ENCODE assay signal across 1 cellular context in genomic region chr7:95525503-95525902, GRCh38.
TF ChIP-seq lines count a peak whose summit lies in the region.

No MANE protein-coding gene starts in this region.

TF ChIP-seq in H1, 55 proteins besides CTCF, POLR2A, EP300 and RAD21:
- no peak for TF ChIP-seq EZH2 (IDR thresholded peaks at IDR 0.05; ENCODE audit: low read depth, low read length, severe bottlenecking)
- TF ChIP-seq PHF8 (conservative IDR thresholded peaks at IDR 0.05; ENCODE audit: low read depth, low read length), result no peak
- no peak for TF ChIP-seq CHD1 (IDR thresholded peaks at IDR 0.05; ENCODE audit: low read depth, low read length)
- no peak for TF ChIP-seq TBP (IDR thresholded peaks at IDR 0.05; ENCODE audit: low read depth, low read length)
- TF ChIP-seq SIN3A (conservative IDR thresholded peaks at IDR 0.05 in 1 of 2, IDR thresholded peaks at IDR 0.05 in 1 of 2; ENCODE audit: low read depth in 1 of 2, low read length in 2 of 2), result no peak
- no peak for TF ChIP-seq BCL11A (IDR thresholded peaks at IDR 0.05; ENCODE audit: low read depth in 2 of 2, low read length in 2 of 2)
- no peak for TF ChIP-seq POLR2AphosphoS5 (IDR thresholded peaks at IDR 0.05; ENCODE audit: low read depth, low read length)
- TF ChIP-seq SAP30 (IDR thresholded peaks at IDR 0.05; ENCODE audit: insufficient read depth, insufficient replicate concordance, low read length), result no peak
- no peak for TF ChIP-seq CEBPB (IDR thresholded peaks at IDR 0.05; ENCODE audit: low read depth, low read length)
- TF ChIP-seq KDM1A (IDR thresholded peaks at IDR 0.05; ENCODE audit: borderline replicate concordance, low read length), result no peak
- no peak for TF ChIP-seq GTF2F1 (IDR thresholded peaks at IDR 0.05; ENCODE audit: borderline replicate concordance, low read depth, low read length)
- no peak for TF ChIP-seq ASH2L (IDR thresholded peaks at IDR 0.05; ENCODE audit: low read length)
- no peak for TF ChIP-seq EGR1 (IDR thresholded peaks at IDR 0.05; ENCODE audit: borderline replicate concordance, low read depth, low read length)
- TF ChIP-seq KDM4A (IDR thresholded peaks at IDR 0.05; ENCODE audit: low read depth, low read length, severe bottlenecking), result no peak
- no peak for TF ChIP-seq SIRT6 (IDR thresholded peaks at IDR 0.05; ENCODE audit: low read length)
- no peak for TF ChIP-seq NANOG (IDR thresholded peaks at IDR 0.05; ENCODE audit: insufficient read depth, low read depth, low read length, poor library complexity, severe bottlenecking)
- TF ChIP-seq YY1 (IDR thresholded peaks at IDR 0.05; ENCODE audit: low read depth, low read length), result no peak
- TF ChIP-seq CBX8 (IDR thresholded peaks at IDR 0.05; ENCODE audit: borderline replicate concordance, low read depth, low read length), result no peak
- TF ChIP-seq RXRA (IDR thresholded peaks at IDR 0.05; ENCODE audit: insufficient read depth, low read depth, low read length), result no peak
TF ChIP-seq in H1: peak in this region for 0.
